In the genomic region with DNA sequence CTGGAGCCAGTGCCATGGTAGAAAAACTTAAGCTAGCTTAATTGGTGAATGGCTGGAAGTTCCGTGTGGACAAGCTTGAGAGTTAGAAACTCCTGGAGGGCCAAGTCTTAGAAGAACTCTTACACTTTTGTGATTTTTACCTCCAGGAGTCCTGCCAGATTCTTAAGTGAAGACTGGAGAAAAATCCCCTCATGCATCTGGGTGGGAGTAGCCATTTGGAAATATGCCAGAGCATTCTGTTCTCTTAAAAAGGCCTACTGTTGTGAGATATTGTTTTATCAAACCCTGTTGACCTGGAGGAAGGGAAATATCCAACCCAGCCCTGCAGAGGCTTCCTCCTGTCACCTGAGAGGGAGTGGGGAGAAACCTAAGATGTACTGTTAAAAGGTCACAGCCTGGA, we compare ENCODE assay signal across 18 cellular contexts.
"Had no signal": no experiment of that assay in that cellular context is flagged by ENCODE, and none has a peak within 500 bp of the region (broad histone marks: within the 10 kb centered on the region; RNA-seq: fewer than 3 reads in every experiment).

No MANE protein-coding gene starts in this region.

- H3K4me3 Mint-ChIP-seq: dendritic cell treated with granulocyte-macrophage colony-stimulating factor and Interleukin-4, amounts not matched to agents 40 ng/mL and 50 ng/mL, for 4 days; natural killer cell; neural crest cell; stimulated activated naive B cell treated with anti-CD40 and anti-IgM and Interleukin-4, amounts not matched to agents 10 μg/mL and 1 μg/mL and 100 μg/mL, for 72 hours had no signal

- H3K4me1 Mint-ChIP-seq: stimulated activated naive B cell treated with anti-CD40 and anti-IgM and Interleukin-4, amounts not matched to agents 10 μg/mL and 1 μg/mL and 100 μg/mL, for 72 hours had no signal

- H3K27ac ChIP-seq: heart left ventricle, skin epidermis, stomach, thoracic aorta, upper lobe of right lung had no signal

- ATAC-seq: heart left ventricle; left lobe of liver; natural killer cell; sciatic nerve; stimulated activated naive B cell treated with anti-CD40 and anti-IgM and Interleukin-4, amounts not matched to agents 10 μg/mL and 1 μg/mL and 100 μg/mL, for 72 hours; upper lobe of right lung had no signal

- H3K27me3 ChIP-seq: heart left ventricle, stomach, upper lobe of right lung had no signal

- H3K9me3 Mint-ChIP-seq: dendritic cell treated with granulocyte-macrophage colony-stimulating factor and Interleukin-4, amounts not matched to agents 40 ng/mL and 50 ng/mL, for 4 days had no signal

- H3K9me3 ChIP-seq: thoracic aorta, upper lobe of right lung had no signal

- H3K27me3 Mint-ChIP-seq: stimulated activated naive B cell treated with anti-CD40 and anti-IgM and Interleukin-4, amounts not matched to agents 10 μg/mL and 1 μg/mL and 100 μg/mL, for 72 hours had no signal

- H3K4me3 ChIP-seq: heart left ventricle, skin epidermis, stomach, thoracic aorta, upper lobe of right lung had no signal

- H3K4me1 ChIP-seq: heart left ventricle, stomach, upper lobe of right lung had no signal

- H3K27ac Mint-ChIP-seq: dendritic cell treated with granulocyte-macrophage colony-stimulating factor and Interleukin-4, amounts not matched to agents 40 ng/mL and 50 ng/mL, for 4 days; natural killer cell; stimulated activated naive B cell treated with anti-CD40 and anti-IgM and Interleukin-4, amounts not matched to agents 10 μg/mL and 1 μg/mL and 100 μg/mL, for 72 hours had no signal

- DNase-seq: heart left ventricle; hippocampal formation; kidney glomerular epithelial cell; mammary epithelial cell; natural killer cell; posterior cingulate gyrus; stimulated activated CD4-positive, alpha-beta T cell treated with anti-CD3 and anti-CD28 coated beads, Interleukin-2, amount 100 ng/mL, for 24 hours; stimulated activated CD4-positive, alpha-beta T cell treated with anti-CD3 and anti-CD28 coated beads, Interleukin-4, amount 100 ng/mL, for 4 hours; stimulated activated naive B cell treated with anti-CD40 and anti-IgM and Interleukin-4, amounts not matched to agents 10 μg/mL and 1 μg/mL and 100 μg/mL, for 72 hours; stomach; substantia nigra; upper lobe of right lung had no signal
